ENCODE assay signal across 18 cellular contexts in the genomic region with DNA sequence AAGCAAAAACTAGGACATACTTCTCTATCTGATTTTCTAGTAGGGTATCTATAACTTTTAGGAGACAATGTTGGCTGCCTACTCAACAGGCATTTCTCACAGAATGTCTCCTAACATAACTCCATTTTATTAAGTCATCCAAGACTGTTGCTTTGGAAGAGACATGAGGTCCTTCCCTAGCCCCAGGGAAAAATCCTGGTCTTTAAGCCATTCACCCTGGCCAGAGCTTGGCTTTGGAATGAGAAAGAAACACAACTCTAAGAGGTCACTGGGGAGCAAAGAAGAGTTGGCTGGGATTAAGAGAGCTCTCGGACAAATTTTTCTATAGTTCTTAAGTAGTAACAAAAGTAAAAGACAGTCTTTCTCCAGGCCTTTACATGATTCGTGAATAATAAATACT. TPM values are rescaled to one million over a fixed set of nuclear protein-coding genes. Genes with fewer than 3 reads are reported as not detected.
DNase-seq lines count a peak whose midpoint lies in the region; ATAC-seq, FAIRE-seq and TF ChIP-seq lines count a peak whose summit lies in the region.
"Had no signal": no experiment of that assay in that cellular context is flagged by ENCODE, and none has a peak within 500 bp of the region (broad histone marks: within the 10 kb centered on the region; RNA-seq: fewer than 3 reads in every experiment).

No MANE protein-coding gene starts in this region.

- no peak for ATAC-seq in natural killer cell treated with Interleukin-12 subunit alpha and Interleukin-12 subunit beta and Interleukin-15 and Interleukin-18, amount 100 ng/mL, for 72 hours
- no peak for ATAC-seq in GM18873 (IDR thresholded peaks at IDR 0.05; ENCODE audit: low FRiP score, unreplicated experiment)
- ATAC-seq: A549; CD8-positive, alpha-beta T cell had no signal

- H3K4me1 ChIP-seq in adipocyte (ENCODE audit: control insufficient read depth, insufficient read depth, low read length): peaks cover 32% of the 10 kb centered on the region

- no peaks in the 10 kb centered on the region for H3K27me3 ChIP-seq in adipocyte (replicated peaks; ENCODE audit: control insufficient read depth, insufficient read depth, low read length)
- H3K27me3 ChIP-seq: BE2C had no signal

- H3K27me3 Mint-ChIP-seq in nephron (ENCODE audit: low read depth): no peaks in the 10 kb centered on the region
- H3K27me3 Mint-ChIP-seq in natural killer cell treated with Interleukin-12 subunit alpha and Interleukin-12 subunit beta and Interleukin-15 and Interleukin-18, amount 100 ng/mL, for 72 hours: no peaks in the 10 kb centered on the region

- peak overlapping the region in 2 of 3 experiments; percentile 37 to 69 for H3K27ac Mint-ChIP-seq in nephron
- no peak overlapping the region for H3K27ac Mint-ChIP-seq in natural killer cell treated with Interleukin-12 subunit alpha and Interleukin-12 subunit beta and Interleukin-15 and Interleukin-18, amount 100 ng/mL, for 72 hours
- H3K27ac Mint-ChIP-seq: CD8-positive, alpha-beta T cell; HFFc6 had no signal

- H3K36me3 ChIP-seq in adipocyte (ENCODE audit: control insufficient read depth, insufficient read depth, low read length, severe bottlenecking): peaks cover 16% of the 10 kb centered on the region
- H3K36me3 ChIP-seq: BE2C had no signal

- H3K9me3 Mint-ChIP-seq in nephron: no peaks in the 10 kb centered on the region
- H3K9me3 Mint-ChIP-seq in natural killer cell treated with Interleukin-12 subunit alpha and Interleukin-12 subunit beta and Interleukin-15 and Interleukin-18, amount 100 ng/mL, for 72 hours: no peaks in the 10 kb centered on the region
- H3K9me3 Mint-ChIP-seq: CD8-positive, alpha-beta T cell; HFFc6 had no signal

- no peak for TF ChIP-seq CTCF in nephron (IDR thresholded peaks at IDR 0.05; ENCODE audit: unreplicated experiment in 3 of 3)
- TF ChIP-seq CTCF in D721Med (IDR thresholded peaks at IDR 0.05; ENCODE audit: insufficient read depth, missing control alignments): no peak

- H3K9me3 ChIP-seq in adipocyte (ENCODE audit: control insufficient read depth, low read length): no peaks in the 10 kb centered on the region
- H3K9me3 ChIP-seq: A549, BE2C, Caco-2 had no signal

- no peak overlapping the region for H3K4me3 ChIP-seq in adipocyte (ENCODE audit: low read length)
- H3K4me3 ChIP-seq: A549 had no signal

- peaks cover 9% of the 10 kb centered on the region for H3K36me3 Mint-ChIP-seq in nephron (ENCODE audit: low read depth)
- H3K36me3 Mint-ChIP-seq in natural killer cell treated with Interleukin-12 subunit alpha and Interleukin-12 subunit beta and Interleukin-15 and Interleukin-18, amount 100 ng/mL, for 72 hours: no peaks in the 10 kb centered on the region

- no peak overlapping the region for H3K9ac ChIP-seq in adipocyte (ENCODE audit: low read length)

- DNase-seq in EH (ENCODE audit: low read depth): peak; percentile 50
- DNase-seq in EL: peak; percentile 5
- peak; percentile 22 for DNase-seq in adipocyte (ENCODE audit: low read depth)
- DNase-seq in natural killer cell treated with Interleukin-12 subunit alpha and Interleukin-12 subunit beta and Interleukin-15 and Interleukin-18, amount 100 ng/mL, for 72 hours (ENCODE audit: low spot score): no peak
- no peak for DNase-seq in D721Med (ENCODE audit: insufficient read length, low spot score)
- DNase-seq in nucleus accumbens (lab: John Stamatoyannopoulos, UW): no peak
- DNase-seq: BE2C; Caco-2; CD8-positive, alpha-beta T cell; DMS53; HCEC 1CT; HFFc6 had no signal

- H3K4me3 Mint-ChIP-seq in nephron: no peak overlapping the region
- H3K4me3 Mint-ChIP-seq in natural killer cell treated with Interleukin-12 subunit alpha and Interleukin-12 subunit beta and Interleukin-15 and Interleukin-18, amount 100 ng/mL, for 72 hours: no peak overlapping the region
- H3K4me3 Mint-ChIP-seq: CD8-positive, alpha-beta T cell; HFFc6 had no signal

- H3K4me1 Mint-ChIP-seq in nephron: peaks cover 44% of the 10 kb centered on the region
- H3K4me1 Mint-ChIP-seq in natural killer cell treated with Interleukin-12 subunit alpha and Interleukin-12 subunit beta and Interleukin-15 and Interleukin-18, amount 100 ng/mL, for 72 hours (ENCODE audit: low read depth in 2 of 2): peaks cover 0 to 5% of the 10 kb centered on the region in 2 donors

- no peak for FAIRE-seq in D721Med (lab: Jason Lieb, UNC)
- FAIRE-seq: A549, G401.6, GM12891, H1 had no signal

RNA-seq across cellular contexts. Expression of gene PCNX2, which starts 57.9 kb away (rescaled TPM):
- 10 to 100 TPM in 1 of 2 donors, 1 to 10 TPM in 1; 7.1 to 30.8 TPM for total RNA-seq in natural killer cell treated with Interleukin-12 subunit alpha and Interleukin-12 subunit beta and Interleukin-15 and Interleukin-18, amount 100 ng/mL, for 72 hours

Comparison
In these comparisons a context has a peak if more than half of its experiments do, and no peak if none do; other contexts are left out.
1. DNase-seq: peak in EH (single experiment), EL (single experiment) and adipocyte (single experiment); none in natural killer cell treated with Interleukin-12 subunit alpha and Interleukin-12 subunit beta and Interleukin-15 and Interleukin-18, amount 100 ng/mL, for 72 hours (single experiment), D721Med (single experiment) and nucleus accumbens (0 of 56).
2. H3K27ac Mint-ChIP-seq: peak in nephron (2 of 3); none in natural killer cell treated with Interleukin-12 subunit alpha and Interleukin-12 subunit beta and Interleukin-15 and Interleukin-18, amount 100 ng/mL, for 72 hours (0 of 2).